In genomic region chr1:9416506-9416905, GRCh38 we compare ENCODE assay signal across 21 cellular contexts.
DNase-seq lines count a peak whose midpoint lies in the region; TF ChIP-seq lines count a peak whose summit lies in the region.
"Had no signal": no experiment of that assay in that cellular context is flagged by ENCODE, and none has a peak within 500 bp of the region (broad histone marks: within the 10 kb centered on the region; RNA-seq: fewer than 3 reads in every experiment).

No MANE protein-coding gene starts in this region.

- CTCF ChIA-PET in activated CD4-positive, alpha-beta memory T cell treated with anti-CD3 and anti-CD28 coated beads for 36 hours (lab: Charles Lee), result interaction anchor here (1.0 kb wide), 1 partner anchor 11 kb away, joined by 3 read pairs; no protein-coding TSS in a partner anchor

- H3K23ac ChIP-seq in neuronal stem cell (ENCODE audit: low read depth, low read length, poor library complexity), result peak overlapping the region; percentile 56

- TF ChIP-seq CTCF in GM12864 (IDR thresholded peaks at IDR 0.05; ENCODE audit: low read depth, low read length, missing control alignments) (no peak), Peyer's patch (IDR thresholded peaks at IDR 0.05) (no peak)

- H2BK5ac ChIP-seq in neuronal stem cell (ENCODE audit: low read length), result no peak overlapping the region

- H2BK12ac ChIP-seq in neuronal stem cell (ENCODE audit: low read length), result no peak overlapping the region

- H3K4me1 Mint-ChIP-seq in activated CD4-positive, alpha-beta memory T cell treated with anti-CD3 and anti-CD28 coated beads for 36 hours (ENCODE audit: low read depth), result peaks cover 61% of the 10 kb centered on the region

- no peak for TF ChIP-seq POLR2A in Peyer's patch (IDR thresholded peaks at IDR 0.05)

- H3K9ac ChIP-seq in neuronal stem cell (ENCODE audit: low read depth, low read length, poor library complexity), result no peak overlapping the region

- H3K9me3 ChIP-seq in neuronal stem cell (replicated peaks in 1 of 2; ENCODE audit: control insufficient read depth in 2 of 2, insufficient read depth in 1 of 2, low read depth in 1 of 2, low read length in 2 of 2) (no peaks in the 10 kb centered on the region), Peyer's patch (no peaks in the 10 kb centered on the region)
- H3K9me3 ChIP-seq: A549, right atrium auricular region, upper lobe of right lung had no signal

- no CpG with 5 or more reads among the region's 9 CpGs for WGBS in neuronal stem cell (ENCODE audit: extremely low coverage in 2 of 2, insufficient read length in 2 of 2, insufficient replicate concordance in 1 of 2), 2 donors

- H4K91ac ChIP-seq in neuronal stem cell (ENCODE audit: low read depth, low read length, poor library complexity), result no peak overlapping the region

- H3K9me3 Mint-ChIP-seq in activated CD4-positive, alpha-beta memory T cell treated with anti-CD3 and anti-CD28 coated beads for 36 hours, result no peaks in the 10 kb centered on the region

- H3K18ac ChIP-seq in neuronal stem cell (ENCODE audit: low read length), result no peak overlapping the region

- no peak overlapping the region for H2AFZ ChIP-seq in neuronal stem cell (ENCODE audit: low read length)

- peak; percentile 8 to 23 for DNase-seq in activated CD4-positive, alpha-beta T cell treated with anti-CD3 and anti-CD28 coated beads, Interleukin-2, amount 50 U/mL, for 48 hours
- no peak for DNase-seq in activated CD4-positive, alpha-beta T cell treated with anti-CD3 and anti-CD28 coated beads, Interleukin-2, amount 50 U/mL, for 4 hours
- no peak for DNase-seq in GM12864 (ENCODE audit: low read depth)
- peak; percentile 24 for DNase-seq in activated CD4-positive, alpha-beta memory T cell treated with anti-CD3 and anti-CD28 coated beads for 36 hours
- no peak for DNase-seq in neuronal stem cell (ENCODE audit: low spot score)
- no peak for DNase-seq in hypothalamus (lab: John Stamatoyannopoulos, UW)
- DNase-seq in T1000 (lab: John Stamatoyannopoulos, UW), result no peak
- DNase-seq in Peyer's patch, result no peak
- DNase-seq: activated CD8-positive, alpha-beta T cell treated with anti-CD3 and anti-CD28 coated beads, Interleukin-2, amount 10 ng/mL, durations not matched to agents 7 days and 5 days; C1 segment of cervical spinal cord; cortex of kidney; DMS 273 treated with DMSO at 0.1 percent for 48 hours; GF-D8; NCI-H1694 treated with DMSO at 0.1 percent for 48 hours; OCI-M1; SHP77; stimulated activated CD4-positive, alpha-beta T cell treated with anti-CD3 and anti-CD28 coated beads, Interleukin-4, amount 100 ng/mL, for 4 hours; upper lobe of right lung had no signal

- H3K27me3 ChIP-seq in neuronal stem cell (ENCODE audit: control insufficient read depth in 3 of 3, insufficient read depth in 3 of 3, low read depth in 1 of 3, low read length in 3 of 3) (peaks cover 0 to 14% (median 0%) of the 10 kb centered on the region in 3 experiments), Peyer's patch (no peaks in the 10 kb centered on the region)
- H3K27me3 ChIP-seq: right atrium auricular region, upper lobe of right lung had no signal

- no peak overlapping the region for H2AK5ac ChIP-seq in neuronal stem cell (ENCODE audit: low read depth, low read length)

- H3K79me1 ChIP-seq in neuronal stem cell (ENCODE audit: low read depth, low read length), result no peaks in the 10 kb centered on the region

- no peak overlapping the region for H3K14ac ChIP-seq in neuronal stem cell (ENCODE audit: low read length)

- H3K36me3 ChIP-seq in neuronal stem cell (replicated peaks in 1 of 2; ENCODE audit: control insufficient read depth in 2 of 2, insufficient read depth in 2 of 2, low read length in 2 of 2), result no peaks in the 10 kb centered on the region
- no peaks in the 10 kb centered on the region for H3K36me3 ChIP-seq in Peyer's patch
- H3K36me3 ChIP-seq: right atrium auricular region, upper lobe of right lung had no signal

- no peak overlapping the region for H2BK15ac ChIP-seq in neuronal stem cell (ENCODE audit: low read length)

- H3K4me3 ChIP-seq in GM12864 (ENCODE audit: low read depth, low read length) (peak overlapping the region; percentile 55), neuronal stem cell (ENCODE audit: low read length in 2 of 2) (no peak overlapping the region), Peyer's patch (no peak overlapping the region)
- H3K4me3 ChIP-seq: A549, K562, right atrium auricular region, upper lobe of right lung had no signal

- H4K8ac ChIP-seq in neuronal stem cell (ENCODE audit: low read depth, low read length), result no peak overlapping the region

- H3K4me1 ChIP-seq in neuronal stem cell (ENCODE audit: control insufficient read depth in 2 of 2, insufficient read depth in 1 of 2, low read depth in 1 of 2, low read length in 2 of 2) (peaks cover 0 to 9% of the 10 kb centered on the region in 2 donors), Peyer's patch (peaks cover 0 to 23% (median 18%) of the 10 kb centered on the region in 4 donors)

- no peak overlapping the region for H3K4me2 ChIP-seq in neuronal stem cell (ENCODE audit: insufficient read depth, low read length, poor library complexity, severe bottlenecking)
- H3K4me2 ChIP-seq: A549 had no signal

- intact Hi-C loops in activated CD4-positive, alpha-beta memory T cell treated with anti-CD3 and anti-CD28 coated beads for 36 hours (cut with micrococcal nuclease), result no loop called here

- no peak overlapping the region for H3K27ac Mint-ChIP-seq in activated CD4-positive, alpha-beta memory T cell treated with anti-CD3 and anti-CD28 coated beads for 36 hours
- H3K27ac Mint-ChIP-seq: activated CD8-positive, alpha-beta T cell treated with anti-CD3 and anti-CD28 coated beads, Interleukin-2, amount 10 ng/mL, durations not matched to agents 7 days and 5 days had no signal

- H3K27ac ChIP-seq in neuronal stem cell (replicated peaks; ENCODE audit: low read length) (no peak overlapping the region), Peyer's patch (no peak overlapping the region)
- H3K27ac ChIP-seq: right atrium auricular region, upper lobe of right lung had no signal

- H3K4me3 Mint-ChIP-seq in activated CD4-positive, alpha-beta memory T cell treated with anti-CD3 and anti-CD28 coated beads for 36 hours, result peak overlapping the region; percentile 18
- H3K4me3 Mint-ChIP-seq: activated CD8-positive, alpha-beta T cell treated with anti-CD3 and anti-CD28 coated beads, Interleukin-2, amount 10 ng/mL, durations not matched to agents 7 days and 5 days had no signal

- H2BK120ac ChIP-seq in neuronal stem cell (ENCODE audit: low read depth, low read length), result no peak overlapping the region

- H3K27me3 Mint-ChIP-seq in activated CD4-positive, alpha-beta memory T cell treated with anti-CD3 and anti-CD28 coated beads for 36 hours, result peaks cover 5% of the 10 kb centered on the region

- no peaks in the 10 kb centered on the region for H3K36me3 Mint-ChIP-seq in activated CD4-positive, alpha-beta memory T cell treated with anti-CD3 and anti-CD28 coated beads for 36 hours

- POLR2A ChIA-PET in activated CD4-positive, alpha-beta memory T cell treated with anti-CD3 and anti-CD28 coated beads for 36 hours (lab: Charles Lee), result interaction anchor here (1.1 kb wide), 1 partner anchor 10 kb away, joined by 4 read pairs; no protein-coding TSS in a partner anchor

- H3K4ac ChIP-seq in neuronal stem cell (ENCODE audit: low read length), result no peak overlapping the region

Comparison
In these comparisons a context has a peak if more than half of its experiments do, and no peak if none do; other contexts are left out.
1. DNase-seq: peak in activated CD4-positive, alpha-beta T cell treated with anti-CD3 and anti-CD28 coated beads, Interleukin-2, amount 50 U/mL, for 48 hours (2 of 2) and activated CD4-positive, alpha-beta memory T cell treated with anti-CD3 and anti-CD28 coated beads for 36 hours (single experiment); none in activated CD4-positive, alpha-beta T cell treated with anti-CD3 and anti-CD28 coated beads, Interleukin-2, amount 50 U/mL, for 4 hours (0 of 2), GM12864 (single experiment), neuronal stem cell (single experiment), hypothalamus (0 of 51), T1000 (single experiment) and Peyer's patch (0 of 3).